In the genomic region with DNA sequence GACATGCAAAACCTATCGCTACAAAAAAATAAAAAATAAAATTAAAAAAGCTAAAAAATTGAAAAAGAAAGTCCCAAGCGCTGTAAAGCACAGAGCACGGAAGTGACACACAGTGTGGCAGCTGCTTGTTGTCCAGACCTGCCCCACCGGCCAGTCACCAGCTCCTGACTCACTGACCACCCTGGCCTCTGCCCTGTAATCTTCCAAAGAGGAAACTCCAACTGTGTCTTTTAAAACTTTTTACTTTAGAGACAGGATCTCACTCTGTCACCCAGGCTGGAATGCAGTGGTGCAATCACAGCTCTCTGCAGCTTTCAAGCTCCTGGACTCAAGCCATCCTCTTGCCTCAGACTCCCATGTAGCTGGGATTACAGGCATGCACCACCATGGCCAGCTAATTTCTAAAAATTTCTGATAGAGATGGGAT, we compare ENCODE assay signal across 1 cellular context.
TF ChIP-seq lines count a peak whose summit lies in the region.

No MANE protein-coding gene starts in this region.

TF ChIP-seq in H1, 55 proteins besides CTCF, POLR2A, EP300 and RAD21 (continued from another document):
- 0 out of 2 replicates have a peak, but pooled peaks have one; percentile 21 for TF ChIP-seq TEAD4 (IDR thresholded peaks at IDR 0.05; ENCODE audit: low read depth, low read length)
